23 cellular contexts compared by ENCODE assay signal in genomic region chr2:128043041-128043440, GRCh38.
"Had no signal": no experiment of that assay in that cellular context is flagged by ENCODE, and none has a peak within 500 bp of the region (broad histone marks: within the 10 kb centered on the region; RNA-seq: fewer than 3 reads in every experiment).

No MANE protein-coding gene starts in this region.

- H3K27ac Mint-ChIP-seq: effector memory CD8-positive, alpha-beta T cell; natural killer cell; progenitor cell of endocrine pancreas; stimulated activated memory B cell treated with anti-CD40 and anti-IgM and Interleukin-4, amounts not matched to agents 10 μg/mL and 1 μg/mL and 100 μg/mL, for 72 hours had no signal

- H3K36me3 ChIP-seq: esophagus squamous epithelium, lower lobe of right lung, spleen, thoracic aorta, tibial nerve, upper lobe of left lung had no signal

- DNase-seq: cortex of kidney; effector memory CD8-positive, alpha-beta T cell; erythroblast; esophagus squamous epithelium; foreskin melanocyte; glutamatergic neuron; left ventricle myocardium superior; lower lobe of right lung; natural killer cell; spleen; stimulated activated CD4-positive, alpha-beta T cell treated with anti-CD3 and anti-CD28 coated beads, Interleukin-4, amount 100 ng/mL, for 4 hours; stimulated activated naive CD8-positive, alpha-beta T cell treated with anti-CD3 and anti-CD28 coated beads, Interleukin-15, Interleukin-2, amounts not matched to agents 100 U/mL and 50 U/mL, for 24 hours; upper lobe of left lung had no signal

- H3K4me1 ChIP-seq: esophagus squamous epithelium, lower lobe of right lung, parathyroid adenoma, spleen, tibial nerve, upper lobe of left lung had no signal

- H3K4me3 ChIP-seq: esophagus squamous epithelium, lower lobe of right lung, spleen, thoracic aorta, tibial nerve, upper lobe of left lung had no signal

- H2AFZ ChIP-seq: parathyroid adenoma had no signal

- H3K27me3 ChIP-seq: spleen, tibial nerve, upper lobe of left lung had no signal

- ATAC-seq: effector memory CD8-positive, alpha-beta T cell; left ventricle myocardium superior; lower lobe of right lung; natural killer cell; sciatic nerve; stimulated activated memory B cell treated with anti-CD40 and anti-IgM and Interleukin-4, amounts not matched to agents 10 μg/mL and 1 μg/mL and 100 μg/mL, for 72 hours; stimulated activated naive CD8-positive, alpha-beta T cell treated with anti-CD3 and anti-CD28 coated beads, Interleukin-15, Interleukin-2, amounts not matched to agents 100 U/mL and 50 U/mL, for 24 hours had no signal

- H3K27ac ChIP-seq: esophagus squamous epithelium, lower lobe of right lung, parathyroid adenoma, spleen, thoracic aorta, tibial nerve, upper lobe of left lung had no signal

- H3K4me3 Mint-ChIP-seq: effector memory CD8-positive, alpha-beta T cell; natural killer cell; neural crest cell; stimulated activated memory B cell treated with anti-CD40 and anti-IgM and Interleukin-4, amounts not matched to agents 10 μg/mL and 1 μg/mL and 100 μg/mL, for 72 hours had no signal

- H3K9ac ChIP-seq: parathyroid adenoma had no signal

- H3K4me1 Mint-ChIP-seq: natural killer cell, neural crest cell had no signal

- H3K36me3 Mint-ChIP-seq: stimulated activated memory B cell treated with anti-CD40 and anti-IgM and Interleukin-4, amounts not matched to agents 10 μg/mL and 1 μg/mL and 100 μg/mL, for 72 hours had no signal

- H3K79me2 ChIP-seq: parathyroid adenoma had no signal

- FAIRE-seq: endometrium, keratinocyte, urothelium cell line had no signal
